Comparison of ENCODE assay signal across 9 cellular contexts in the genomic region with DNA sequence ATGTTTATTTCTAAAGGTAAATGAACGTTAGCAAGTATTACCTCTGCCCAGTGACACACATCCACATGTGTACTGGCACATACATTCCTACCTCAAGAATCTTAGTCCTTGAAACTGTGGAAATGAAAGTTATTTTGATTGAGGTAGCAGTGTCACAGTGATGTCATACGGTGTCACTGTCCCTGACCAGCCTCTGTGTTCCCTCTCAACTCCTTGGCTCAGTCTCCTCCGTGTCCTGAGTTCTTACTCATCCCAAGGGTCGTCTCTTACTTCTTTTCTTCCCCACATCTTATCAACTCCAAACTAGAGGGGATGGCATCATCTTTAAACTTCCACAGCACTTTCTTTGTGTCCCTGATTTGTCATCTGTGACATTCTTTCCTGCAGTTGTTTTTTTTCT. TPM values are rescaled to one million over a fixed set of nuclear protein-coding genes. Genes with fewer than 3 reads are reported as not detected.
DNase-seq lines count a peak whose midpoint lies in the region; ATAC-seq and TF ChIP-seq lines count a peak whose summit lies in the region.
"Had no signal": no experiment of that assay in that cellular context is flagged by ENCODE, and none has a peak within 500 bp of the region (broad histone marks: within the 10 kb centered on the region; RNA-seq: fewer than 3 reads in every experiment).

No MANE protein-coding gene starts in this region.

- H3K27me3 ChIP-seq in gastroesophageal sphincter = no peaks in the 10 kb centered on the region
- H3K27me3 ChIP-seq in smooth muscle cell (ENCODE audit: low read depth) = no peaks in the 10 kb centered on the region

- H3K9ac ChIP-seq in smooth muscle cell (ENCODE audit: low read depth) = no peak overlapping the region

- H3K9me3 Mint-ChIP-seq in activated CD8-positive, alpha-beta T cell treated with anti-CD3 and anti-CD28 coated beads for 36 hours = no peaks in the 10 kb centered on the region

- no peak for TF ChIP-seq EP300 in gastroesophageal sphincter (IDR thresholded peaks at IDR 0.05)

- 60 to 65% methylated on average over 4 of the region's 4 CpGs for WGBS in gastroesophageal sphincter (ENCODE audit: low coverage in 1 of 2), 2 donors
- 50% methylated on average over 4 of the region's 4 CpGs for WGBS in smooth muscle cell (ENCODE audit: low lambda C conversion rate)

- peaks cover 77% of the 10 kb centered on the region for H4K20me1 ChIP-seq in smooth muscle cell (ENCODE audit: low read depth)

- no peak overlapping the region for H2AFZ ChIP-seq in smooth muscle cell (ENCODE audit: low read depth)

- CTCF ChIA-PET in activated CD8-positive, alpha-beta T cell treated with anti-CD3 and anti-CD28 coated beads for 36 hours (lab: Charles Lee) = interaction anchor here (0.7 to 3.4 kb wide), 14 partner anchors 8 to 338 kb away, joined by 3 to 14 read pairs (median 4); no protein-coding TSS in a partner anchor

- peaks cover 0 to 72% (median 22%) of the 10 kb centered on the region in 3 donors for H3K4me1 ChIP-seq in gastroesophageal sphincter
- peaks cover 3% of the 10 kb centered on the region for H3K4me1 ChIP-seq in smooth muscle cell (ENCODE audit: low read depth)

- no peaks in the 10 kb centered on the region for H3K27me3 Mint-ChIP-seq in activated CD8-positive, alpha-beta T cell treated with anti-CD3 and anti-CD28 coated beads for 36 hours

- no peak overlapping the region for H3K4me2 ChIP-seq in smooth muscle cell

- no peak for TF ChIP-seq POLR2A in gastroesophageal sphincter (IDR thresholded peaks at IDR 0.05)
- no peak for TF ChIP-seq POLR2A in GM18505 (IDR thresholded peaks at IDR 0.05; ENCODE audit: borderline replicate concordance, extremely low read depth, insufficient read depth, insufficient read length)

- no peak for TF ChIP-seq CTCF in activated CD8-positive, alpha-beta T cell treated with anti-CD3 and anti-CD28 coated beads for 36 hours (IDR thresholded peaks at IDR 0.05)
- TF ChIP-seq CTCF in gastroesophageal sphincter (IDR thresholded peaks at IDR 0.05) (no peak), smooth muscle cell (IDR thresholded peaks at IDR 0.05; ENCODE audit: borderline replicate concordance, insufficient read depth, poor library complexity, severe bottlenecking) (no peak)

- POLR2A ChIA-PET in activated CD8-positive, alpha-beta T cell treated with anti-CD3 and anti-CD28 coated beads for 36 hours (lab: Charles Lee) = interaction anchor here (0.8 to 4.5 kb wide), 14 partner anchors 8 to 412 kb away, joined by 3 to 63 read pairs (median 8); no protein-coding TSS in a partner anchor

- intact Hi-C loops in activated CD8-positive, alpha-beta T cell treated with anti-CD3 and anti-CD28 coated beads for 36 hours (cut with micrococcal nuclease) = loop anchor here (2.0 to 10.0 kb wide), 5 partner anchors 49 to 339 kb away; no protein-coding TSS in a partner anchor

- no peak overlapping the region for H3K4me3 ChIP-seq in gastroesophageal sphincter
- H3K4me3 ChIP-seq in smooth muscle cell = no peak overlapping the region

- peaks cover 4% of the 10 kb centered on the region for H3F3A ChIP-seq in smooth muscle cell (ENCODE audit: low read depth)

- peak overlapping the region; percentile 94 for H3K4me3 Mint-ChIP-seq in activated CD8-positive, alpha-beta T cell treated with anti-CD3 and anti-CD28 coated beads for 36 hours

- H3K79me2 ChIP-seq in smooth muscle cell (ENCODE audit: low read depth) = peaks cover 80% of the 10 kb centered on the region

- H3K36me3 Mint-ChIP-seq in activated CD8-positive, alpha-beta T cell treated with anti-CD3 and anti-CD28 coated beads for 36 hours (ENCODE audit: low read depth) = peaks cover 63% of the 10 kb centered on the region

- H3K27ac ChIP-seq in gastroesophageal sphincter (peak overlapping the region in 3 of 4 donors; percentile 9 to 92 (median 91)), smooth muscle cell (ENCODE audit: low read depth) (peak overlapping the region; percentile 68)

- H3K9me3 ChIP-seq in gastroesophageal sphincter (no peaks in the 10 kb centered on the region), smooth muscle cell (replicated peaks; ENCODE audit: low read depth) (no peaks in the 10 kb centered on the region)

- peak; percentile 51 for DNase-seq in activated CD4-positive, alpha-beta T cell treated with anti-CD3 and anti-CD28 coated beads for 48 hours
- no peak for DNase-seq in activated CD4-positive, alpha-beta T cell treated with anti-CD3 and anti-CD28 coated beads for 4 hours
- peak; percentile 48 for DNase-seq in activated CD8-positive, alpha-beta T cell treated with anti-CD3 and anti-CD28 coated beads for 36 hours
- no peak for DNase-seq in smooth muscle cell (lab: John Stamatoyannopoulos, UW; ENCODE audit: unreplicated experiment)
- no peak for DNase-seq in NCI-H1092 (lab: John Stamatoyannopoulos, UW)
- DNase-seq in epidermal melanocyte (ENCODE audit: insufficient read length, low spot score) = no peak
- DNase-seq: retina had no signal

- H3K36me3 ChIP-seq in gastroesophageal sphincter (no peaks in the 10 kb centered on the region), smooth muscle cell (ENCODE audit: low read depth) (no peaks in the 10 kb centered on the region)

- peaks cover 57% of the 10 kb centered on the region for H3K4me1 Mint-ChIP-seq in activated CD8-positive, alpha-beta T cell treated with anti-CD3 and anti-CD28 coated beads for 36 hours (ENCODE audit: low read depth)

- ATAC-seq in activated CD8-positive, alpha-beta T cell treated with anti-CD3 and anti-CD28 coated beads for 36 hours = peak; percentile 8
- ATAC-seq in gastroesophageal sphincter = no peak
- ATAC-seq in GM18505 (IDR thresholded peaks at IDR 0.05; ENCODE audit: unreplicated experiment) = no peak

- H3K27ac Mint-ChIP-seq in activated CD8-positive, alpha-beta T cell treated with anti-CD3 and anti-CD28 coated beads for 36 hours = peak overlapping the region; percentile 98

RNA-seq across cellular contexts. Expression of a gene that starts 3.3 kb away (rescaled TPM):
- total RNA-seq in activated CD8-positive, alpha-beta T cell treated with anti-CD3 and anti-CD28 coated beads for 36 hours = 10 to 100 TPM; 68.3 to 69.7 TPM
- total RNA-seq in gastroesophageal sphincter = 100 to 1,000 TPM in 1 of 4 donors, 10 to 100 TPM in 3; 63.0 to 131 (median 89.5) TPM
- total RNA-seq in smooth muscle cell = 25.0 and 29.0 TPM in 2 replicates
- polyA plus RNA-seq in smooth muscle cell = 44.8 and 50.5 TPM in 2 replicates

Comparison
In these comparisons a context has a peak if more than half of its experiments do, and no peak if none do; other contexts are left out.
1. DNase-seq: peak in activated CD4-positive, alpha-beta T cell treated with anti-CD3 and anti-CD28 coated beads for 48 hours (single experiment) and activated CD8-positive, alpha-beta T cell treated with anti-CD3 and anti-CD28 coated beads for 36 hours (single experiment); none in activated CD4-positive, alpha-beta T cell treated with anti-CD3 and anti-CD28 coated beads for 4 hours (0 of 2), smooth muscle cell (single experiment), NCI-H1092 (single experiment) and epidermal melanocyte (single experiment).